ENCODE assay signal across 15 cellular contexts in genomic region chr2:217801115-217801531, GRCh38.
DNase-seq lines count a peak whose midpoint lies in the region; ATAC-seq and TF ChIP-seq lines count a peak whose summit lies in the region.
"Had no signal": no experiment of that assay in that cellular context is flagged by ENCODE, and none has a peak within 500 bp of the region (broad histone marks: within the 10 kb centered on the region; RNA-seq: fewer than 3 reads in every experiment).

No MANE protein-coding gene starts in this region.

- H3K27me3 ChIP-seq in lower lobe of right lung (ENCODE audit: low read depth): no peaks in the 10 kb centered on the region
- no peaks in the 10 kb centered on the region for H3K27me3 ChIP-seq in smooth muscle cell (ENCODE audit: low read depth)
- H3K27me3 ChIP-seq: BLaER1 had no signal

- H3K27ac Mint-ChIP-seq in HFFc6: peak overlapping the region; percentile 66
- no peak overlapping the region for H3K27ac Mint-ChIP-seq in activated CD8-positive, alpha-beta memory T cell treated with anti-CD3 and anti-CD28 coated beads, Interleukin-2, amount 10 ng/mL, durations not matched to agents 7 days and 5 days

- peaks cover 45% of the 10 kb centered on the region for H3K4me1 ChIP-seq in lower lobe of right lung
- no peaks in the 10 kb centered on the region for H3K4me1 ChIP-seq in smooth muscle cell (ENCODE audit: low read depth)

- H3K27me3 Mint-ChIP-seq in HFFc6 (ENCODE audit: insufficient read depth): peaks cover 12% of the 10 kb centered on the region
- H3K27me3 Mint-ChIP-seq in activated CD8-positive, alpha-beta memory T cell treated with anti-CD3 and anti-CD28 coated beads, Interleukin-2, amount 10 ng/mL, durations not matched to agents 7 days and 5 days: no peaks in the 10 kb centered on the region
- H3K27me3 Mint-ChIP-seq: stimulated activated naive CD8-positive, alpha-beta T cell treated with anti-CD3 and anti-CD28 coated beads, Interleukin-15, amount 100 ng/mL, for 72 hours had no signal

- H3K9me3 Mint-ChIP-seq in HFFc6: no peaks in the 10 kb centered on the region
- peaks cover 4% of the 10 kb centered on the region for H3K9me3 Mint-ChIP-seq in activated CD8-positive, alpha-beta memory T cell treated with anti-CD3 and anti-CD28 coated beads, Interleukin-2, amount 10 ng/mL, durations not matched to agents 7 days and 5 days (ENCODE audit: low read depth)

- H3K9ac ChIP-seq in smooth muscle cell (ENCODE audit: low read depth): no peak overlapping the region
- H3K9ac ChIP-seq: BLaER1 had no signal

- H2AFZ ChIP-seq in smooth muscle cell (ENCODE audit: low read depth): no peak overlapping the region

- peaks cover 71% of the 10 kb centered on the region for H4K20me1 ChIP-seq in smooth muscle cell (ENCODE audit: low read depth)

- H3K4me2 ChIP-seq in smooth muscle cell: no peak overlapping the region
- H3K4me2 ChIP-seq: BLaER1 had no signal

- no peaks in the 10 kb centered on the region for H3K79me2 ChIP-seq in smooth muscle cell (ENCODE audit: low read depth)

- 78% methylated on average over 11 of the region's 11 CpGs for WGBS in smooth muscle cell (ENCODE audit: low lambda C conversion rate)

- H3K36me3 Mint-ChIP-seq in HFFc6 (ENCODE audit: low read depth): peaks cover 15% of the 10 kb centered on the region
- peaks cover 3% of the 10 kb centered on the region for H3K36me3 Mint-ChIP-seq in activated CD8-positive, alpha-beta memory T cell treated with anti-CD3 and anti-CD28 coated beads, Interleukin-2, amount 10 ng/mL, durations not matched to agents 7 days and 5 days

- peaks cover 7% of the 10 kb centered on the region for H3K4me1 Mint-ChIP-seq in HFFc6 (ENCODE audit: low read depth)
- peaks cover 7% of the 10 kb centered on the region for H3K4me1 Mint-ChIP-seq in activated CD8-positive, alpha-beta memory T cell treated with anti-CD3 and anti-CD28 coated beads, Interleukin-2, amount 10 ng/mL, durations not matched to agents 7 days and 5 days

- DNase-seq in HFFc6 (no peak), coronary artery (ENCODE audit: low spot score) (peak; percentile 73), lower lobe of right lung (no peak), smooth muscle cell (lab: John Stamatoyannopoulos, UW; ENCODE audit: unreplicated experiment) (no peak), HUDEP-2 (lab: John Stamatoyannopoulos, UW; ENCODE audit: unreplicated experiment in 76 of 76) (no peak), RPMI8226 (no peak)
- no peak for DNase-seq in activated CD8-positive, alpha-beta memory T cell treated with anti-CD3 and anti-CD28 coated beads, Interleukin-2, amount 10 ng/mL, durations not matched to agents 7 days and 5 days
- DNase-seq: activated CD4-positive, alpha-beta T cell treated with anti-CD3 and anti-CD28 coated beads for 1 hour; cerebellar nuclear complex; HCEC 1CT; NCI-H524 treated with DMSO at 0.1 percent for 48 hours; small intestine; stimulated activated naive CD8-positive, alpha-beta T cell treated with anti-CD3 and anti-CD28 coated beads, Interleukin-15, amount 100 ng/mL, for 72 hours had no signal

- no peak overlapping the region for H3K4me3 Mint-ChIP-seq in HFFc6
- H3K4me3 Mint-ChIP-seq in activated CD8-positive, alpha-beta memory T cell treated with anti-CD3 and anti-CD28 coated beads, Interleukin-2, amount 10 ng/mL, durations not matched to agents 7 days and 5 days: no peak overlapping the region
- H3K4me3 Mint-ChIP-seq: stimulated activated naive CD8-positive, alpha-beta T cell treated with anti-CD3 and anti-CD28 coated beads, Interleukin-15, amount 100 ng/mL, for 72 hours had no signal

- H3F3A ChIP-seq in smooth muscle cell (ENCODE audit: low read depth): peaks cover 41% of the 10 kb centered on the region

- TF ChIP-seq CTCF in HFFc6 (IDR thresholded peaks at IDR 0.05) (no peak), coronary artery (IDR thresholded peaks at IDR 0.05) (no peak), lower lobe of right lung (IDR thresholded peaks at IDR 0.05) (no peak), smooth muscle cell (IDR thresholded peaks at IDR 0.05; ENCODE audit: borderline replicate concordance, insufficient read depth, poor library complexity, severe bottlenecking) (no peak)

- H3K4me3 ChIP-seq in coronary artery (no peak overlapping the region), lower lobe of right lung (no peak overlapping the region), smooth muscle cell (no peak overlapping the region)
- H3K4me3 ChIP-seq: BLaER1 had no signal

- peak overlapping the region; percentile 12 to 73 for H3K27ac ChIP-seq in coronary artery
- H3K27ac ChIP-seq in lower lobe of right lung: peak overlapping the region; percentile 12
- H3K27ac ChIP-seq in smooth muscle cell (ENCODE audit: low read depth): peak overlapping the region; percentile 24
- H3K27ac ChIP-seq: BLaER1 had no signal

- H3K9me3 ChIP-seq in lower lobe of right lung (no peaks in the 10 kb centered on the region), smooth muscle cell (replicated peaks; ENCODE audit: low read depth) (no peaks in the 10 kb centered on the region)
- H3K9me3 ChIP-seq: BLaER1 had no signal

- CTCF ChIA-PET in activated CD8-positive, alpha-beta memory T cell treated with anti-CD3 and anti-CD28 coated beads, Interleukin-2, amount 10 ng/mL, durations not matched to agents 7 days and 5 days (lab: Charles Lee): interaction anchor here (4.1 kb wide), 1 partner anchor 12 kb away, joined by 30 read pairs; no protein-coding TSS in a partner anchor

- H3K36me3 ChIP-seq in lower lobe of right lung (peaks cover 68% of the 10 kb centered on the region), smooth muscle cell (ENCODE audit: low read depth) (no peaks in the 10 kb centered on the region)

- intact Hi-C loops in lower lobe of right lung (cut with DNase I): no loop called here

- ATAC-seq in lower lobe of right lung (no peak), GM18498 (IDR thresholded peaks at IDR 0.05; ENCODE audit: unreplicated experiment) (no peak)
- ATAC-seq in activated CD8-positive, alpha-beta memory T cell treated with anti-CD3 and anti-CD28 coated beads, Interleukin-2, amount 10 ng/mL, durations not matched to agents 7 days and 5 days: no peak
- ATAC-seq: stimulated activated naive CD8-positive, alpha-beta T cell treated with anti-CD3 and anti-CD28 coated beads, Interleukin-15, amount 100 ng/mL, for 72 hours had no signal
